In genomic region chr12:131818821-131819585, GRCh38 we compare ENCODE assay signal across 20 cellular contexts. TPM values are rescaled to one million over a fixed set of nuclear protein-coding genes. Genes with fewer than 3 reads are reported as not detected.
A peak's percentile ranks its signal among the peaks of the same experiment; 100 is the strongest.
DNase-seq lines count a peak whose midpoint lies in the region; ATAC-seq and TF ChIP-seq lines count a peak whose summit lies in the region.
"Had no signal": no experiment of that assay in that cellular context is flagged by ENCODE, and none has a peak within 500 bp of the region (broad histone marks: within the 10 kb centered on the region; RNA-seq: fewer than 3 reads in every experiment).

No MANE protein-coding gene starts in this region.

- H3K27me3 ChIP-seq in HCT116 (ENCODE audit: insufficient read depth, low read length): no peaks in the 10 kb centered on the region
- H3K27me3 ChIP-seq: body of pancreas, left lung had no signal

- H3K9me2 ChIP-seq in HCT116 (ENCODE audit: insufficient read depth): no peaks in the 10 kb centered on the region

- H2AFZ ChIP-seq in HCT116 (ENCODE audit: low read depth, low read length, poor library complexity, severe bottlenecking): no peak overlapping the region

- CTCF ChIA-PET in HCT116 (lab: Charles Lee): no interaction called here
- CTCF ChIA-PET in activated CD4-positive, alpha-beta T cell treated with anti-CD3 and anti-CD28 coated beads for 36 hours (lab: Charles Lee): no interaction called here

- H3K4me2 ChIP-seq in HCT116 (ENCODE audit: low read length): no peak overlapping the region

- H4K20me1 ChIP-seq in HCT116 (ENCODE audit: insufficient read depth): no peaks in the 10 kb centered on the region

- TF ChIP-seq RAD21 in HCT116 (IDR thresholded peaks at IDR 0.05; ENCODE audit: low read depth): 0 out of 2 replicates have a peak, but pooled peaks have one; percentile 7

- H3K4me3 ChIP-seq in HCT116 (replicated peaks in 1 of 2; ENCODE audit: low read depth in 1 of 2, low read length in 2 of 2) (no peak overlapping the region), fibroblast of the aortic adventitia (ENCODE audit: low read depth, low read length) (no peak overlapping the region)
- H3K4me3 ChIP-seq: body of pancreas, left lung, spleen had no signal

- no peaks in the 10 kb centered on the region for H3K9me3 ChIP-seq in HCT116 (ENCODE audit: control insufficient read depth in 1 of 2, insufficient read depth in 1 of 2, low read depth in 1 of 2, low read length in 2 of 2)
- H3K9me3 ChIP-seq: body of pancreas, left lung had no signal

- H3K4me3 Mint-ChIP-seq in stimulated activated memory B cell treated with anti-CD40 and anti-IgM and Interleukin-4, amounts not matched to agents 10 μg/mL and 1 μg/mL and 100 μg/mL, for 72 hours: no peak overlapping the region
- H3K4me3 Mint-ChIP-seq in activated CD4-positive, alpha-beta T cell treated with anti-CD3 and anti-CD28 coated beads for 36 hours: no peak overlapping the region
- H3K4me3 Mint-ChIP-seq: activated CD4-positive, alpha-beta T cell treated with anti-CD3 and anti-CD28 coated beads, Interleukin-2, amount 10 ng/mL, durations not matched to agents 24 days and 14 days; activated CD8-positive, alpha-beta memory T cell treated with anti-CD3 and anti-CD28 coated beads, Interleukin-2, amount 10 ng/mL, durations not matched to agents 7 days and 5 days; activated naive CD8-positive, alpha-beta T cell treated with anti-CD3 and anti-CD28 coated beads, Interleukin-2, amount 50 U/mL, for 24 hours; effector memory CD8-positive, alpha-beta T cell; HFFc6 had no signal

- intact Hi-C loops in HCT116 (cut with micrococcal nuclease): no loop called here
- intact Hi-C loops in activated CD4-positive, alpha-beta T cell treated with anti-CD3 and anti-CD28 coated beads for 36 hours (cut with DNase I, micrococcal nuclease): no loop called here

- H3K9me3 Mint-ChIP-seq in stimulated activated memory B cell treated with anti-CD40 and anti-IgM and Interleukin-4, amounts not matched to agents 10 μg/mL and 1 μg/mL and 100 μg/mL, for 72 hours: no peaks in the 10 kb centered on the region
- H3K9me3 Mint-ChIP-seq in activated CD4-positive, alpha-beta T cell treated with anti-CD3 and anti-CD28 coated beads for 36 hours (ENCODE audit: low read depth): no peaks in the 10 kb centered on the region
- H3K9me3 Mint-ChIP-seq: activated CD4-positive, alpha-beta T cell treated with anti-CD3 and anti-CD28 coated beads, Interleukin-2, amount 10 ng/mL, durations not matched to agents 24 days and 14 days; effector memory CD8-positive, alpha-beta T cell had no signal

- no TSS peak for BruUV-seq in HCT116 (replicated peaks; lab: Mats Ljungman, UMichigan)

- peaks cover 12% of the 10 kb centered on the region for H3K27me3 Mint-ChIP-seq in stimulated activated memory B cell treated with anti-CD40 and anti-IgM and Interleukin-4, amounts not matched to agents 10 μg/mL and 1 μg/mL and 100 μg/mL, for 72 hours
- no peaks in the 10 kb centered on the region for H3K27me3 Mint-ChIP-seq in activated CD4-positive, alpha-beta T cell treated with anti-CD3 and anti-CD28 coated beads for 36 hours
- H3K27me3 Mint-ChIP-seq: activated CD4-positive, alpha-beta T cell treated with anti-CD3 and anti-CD28 coated beads, Interleukin-2, amount 10 ng/mL, durations not matched to agents 24 days and 14 days; effector memory CD8-positive, alpha-beta T cell had no signal

- H3K36me3 Mint-ChIP-seq in stimulated activated memory B cell treated with anti-CD40 and anti-IgM and Interleukin-4, amounts not matched to agents 10 μg/mL and 1 μg/mL and 100 μg/mL, for 72 hours: peaks cover 15% of the 10 kb centered on the region
- H3K36me3 Mint-ChIP-seq in activated CD4-positive, alpha-beta T cell treated with anti-CD3 and anti-CD28 coated beads for 36 hours (ENCODE audit: low read depth): no peaks in the 10 kb centered on the region
- H3K36me3 Mint-ChIP-seq: activated CD8-positive, alpha-beta memory T cell treated with anti-CD3 and anti-CD28 coated beads, Interleukin-2, amount 10 ng/mL, durations not matched to agents 7 days and 5 days had no signal

- no peak for ATAC-seq in HCT116
- peak; percentile 39 for ATAC-seq in stimulated activated memory B cell treated with anti-CD40 and anti-IgM and Interleukin-4, amounts not matched to agents 10 μg/mL and 1 μg/mL and 100 μg/mL, for 72 hours
- no peak for ATAC-seq in activated CD4-positive, alpha-beta T cell treated with anti-CD3 and anti-CD28 coated beads for 36 hours
- ATAC-seq: activated CD8-positive, alpha-beta memory T cell treated with anti-CD3 and anti-CD28 coated beads, Interleukin-2, amount 10 ng/mL, durations not matched to agents 7 days and 5 days; activated naive CD8-positive, alpha-beta T cell treated with anti-CD3 and anti-CD28 coated beads, Interleukin-2, amount 50 U/mL, for 24 hours; body of pancreas; effector memory CD8-positive, alpha-beta T cell; left lung had no signal

- TF ChIP-seq CTCF in HCT116 (IDR thresholded peaks at IDR 0.05 in 2 of 3, conservative IDR thresholded peaks at IDR 0.05 in 1 of 3; ENCODE audit: borderline replicate concordance in 1 of 3, insufficient read depth in 1 of 3, low read depth in 2 of 3, low read length in 2 of 3) (no peak), fibroblast of the aortic adventitia (IDR thresholded peaks at IDR 0.05; ENCODE audit: insufficient read depth, low read length) (no peak), GM20000 (IDR thresholded peaks at IDR 0.05; ENCODE audit: extremely low read depth, missing control alignments) (no peak)

- H3K27ac ChIP-seq in HCT116 (ENCODE audit: low read depth, low read length): no peak overlapping the region
- H3K27ac ChIP-seq: body of pancreas had no signal

- H3K27ac Mint-ChIP-seq in stimulated activated memory B cell treated with anti-CD40 and anti-IgM and Interleukin-4, amounts not matched to agents 10 μg/mL and 1 μg/mL and 100 μg/mL, for 72 hours: no peak overlapping the region
- H3K27ac Mint-ChIP-seq in activated CD4-positive, alpha-beta T cell treated with anti-CD3 and anti-CD28 coated beads for 36 hours: no peak overlapping the region
- H3K27ac Mint-ChIP-seq: activated CD4-positive, alpha-beta T cell treated with anti-CD3 and anti-CD28 coated beads, Interleukin-2, amount 10 ng/mL, durations not matched to agents 24 days and 14 days; activated CD8-positive, alpha-beta memory T cell treated with anti-CD3 and anti-CD28 coated beads, Interleukin-2, amount 10 ng/mL, durations not matched to agents 7 days and 5 days; activated naive CD8-positive, alpha-beta T cell treated with anti-CD3 and anti-CD28 coated beads, Interleukin-2, amount 50 U/mL, for 24 hours; effector memory CD8-positive, alpha-beta T cell; HFFc6 had no signal

- POLR2A ChIA-PET in HCT116 (lab: Charles Lee): no interaction called here
- POLR2A ChIA-PET in activated CD4-positive, alpha-beta T cell treated with anti-CD3 and anti-CD28 coated beads for 36 hours (lab: Charles Lee): no interaction called here

- DNase-seq in HCT116 (ENCODE audit: low read depth, low spot score) (no peak), NOMO-1 treated with DMSO at 0.1 percent for 48 hours (lab: John Stamatoyannopoulos, UW; ENCODE audit: unreplicated experiment) (peak; percentile 96), fibroblast of the aortic adventitia (ENCODE audit: low read depth) (peak; percentile 7), GM20000 (ENCODE audit: low spot score) (no peak)
- DNase-seq in activated CD8-positive, alpha-beta memory T cell treated with anti-CD3 and anti-CD28 coated beads, Interleukin-2, amount 50 U/mL, for 4 hours: no peak
- DNase-seq in activated CD4-positive, alpha-beta T cell treated with anti-CD3 and anti-CD28 coated beads for 36 hours: no peak
- DNase-seq: activated CD4-positive, alpha-beta T cell treated with anti-CD3 and anti-CD28 coated beads, Interleukin-2, amount 10 ng/mL, durations not matched to agents 24 days and 14 days; activated CD8-positive, alpha-beta memory T cell treated with anti-CD3 and anti-CD28 coated beads, Interleukin-2, amount 10 ng/mL, durations not matched to agents 7 days and 5 days; activated naive CD8-positive, alpha-beta T cell treated with anti-CD3 and anti-CD28 coated beads, Interleukin-2, amount 50 U/mL, for 24 hours; body of pancreas; effector memory CD8-positive, alpha-beta T cell; head of caudate nucleus; HFFc6; KG1; NCI-H1092 treated with DMSO at 0.1 percent for 48 hours; NCI-H2081; NCI-H524; spleen had no signal

- no peaks in the 10 kb centered on the region for H3K4me1 ChIP-seq in HCT116 (ENCODE audit: control insufficient read depth in 1 of 2, insufficient read depth in 2 of 2, low read length in 2 of 2)
- H3K4me1 ChIP-seq: body of pancreas had no signal

- H3K9ac ChIP-seq in HCT116 (ENCODE audit: low read length): no peak overlapping the region

- peaks cover 16% of the 10 kb centered on the region for H3K4me1 Mint-ChIP-seq in stimulated activated memory B cell treated with anti-CD40 and anti-IgM and Interleukin-4, amounts not matched to agents 10 μg/mL and 1 μg/mL and 100 μg/mL, for 72 hours
- no peaks in the 10 kb centered on the region for H3K4me1 Mint-ChIP-seq in activated CD4-positive, alpha-beta T cell treated with anti-CD3 and anti-CD28 coated beads for 36 hours
- H3K4me1 Mint-ChIP-seq: activated CD4-positive, alpha-beta T cell treated with anti-CD3 and anti-CD28 coated beads, Interleukin-2, amount 10 ng/mL, durations not matched to agents 24 days and 14 days; activated CD8-positive, alpha-beta memory T cell treated with anti-CD3 and anti-CD28 coated beads, Interleukin-2, amount 10 ng/mL, durations not matched to agents 7 days and 5 days; activated naive CD8-positive, alpha-beta T cell treated with anti-CD3 and anti-CD28 coated beads, Interleukin-2, amount 50 U/mL, for 24 hours had no signal

- TF ChIP-seq POLR2A in HCT116 (IDR thresholded peaks at IDR 0.05; ENCODE audit: borderline replicate concordance, extremely low read depth, insufficient read depth, insufficient read length): no peak

- H3K79me2 ChIP-seq in HCT116 (ENCODE audit: insufficient read depth, low read length): no peaks in the 10 kb centered on the region

- RAD21 ChIA-PET in HCT116 (lab: Charles Lee; ENCODE audit: low non-redundant PET in 1 of 2, low total read pairs in 2 of 2, uncharacterized antibody in 2 of 2, unreplicated experiment in 2 of 2): no interaction called here

- no peaks in the 10 kb centered on the region for H3K36me3 ChIP-seq in HCT116 (ENCODE audit: control insufficient read depth in 1 of 2, insufficient read depth in 2 of 2, low read length in 2 of 2)
- H3K36me3 ChIP-seq: left lung, spleen had no signal

RNA-seq across cellular contexts. Expression of gene MMP17, which starts 9.2 kb away (rescaled TPM):
- total RNA-seq in HCT116 (2021; ENCODE audit: unreplicated experiment): 14.3 TPM
- 14.5 and 16.0 TPM in 2 replicates for polyA plus RNA-seq in HCT116 (2012)
- 4.1 and 5.6 TPM in 2 replicates for total RNA-seq in fibroblast of the aortic adventitia (ENCODE audit: low replicate concordance)
- total RNA-seq in activated CD4-positive, alpha-beta T cell treated with anti-CD3 and anti-CD28 coated beads for 36 hours: not detected
- total RNA-seq: activated CD8-positive, alpha-beta memory T cell treated with anti-CD3 and anti-CD28 coated beads, Interleukin-2, amount 10 ng/mL, durations not matched to agents 7 days and 5 days had no signal

Comparison
In these comparisons a context has a peak if more than half of its experiments do, and no peak if none do; other contexts are left out.
1. DNase-seq: peak in NOMO-1 treated with DMSO at 0.1 percent for 48 hours (single experiment) and fibroblast of the aortic adventitia (single experiment); none in HCT116 (single experiment), activated CD8-positive, alpha-beta memory T cell treated with anti-CD3 and anti-CD28 coated beads, Interleukin-2, amount 50 U/mL, for 4 hours (single experiment), activated CD4-positive, alpha-beta T cell treated with anti-CD3 and anti-CD28 coated beads for 36 hours (single experiment) and GM20000 (single experiment).